Comparison of ENCODE assay signal across 9 cellular contexts in genomic region chr17:46943511-46944393, GRCh38. TPM values are rescaled to one million over a fixed set of nuclear protein-coding genes. Genes with fewer than 3 reads are reported as not detected.
A peak's percentile ranks its signal among the peaks of the same experiment; 100 is the strongest.
DNase-seq lines count a peak whose midpoint lies in the region; ATAC-seq and TF ChIP-seq lines count a peak whose summit lies in the region.
"Had no signal": no experiment of that assay in that cellular context is flagged by ENCODE, and none has a peak within 500 bp of the region (broad histone marks: within the 10 kb centered on the region; RNA-seq: fewer than 3 reads in every experiment).

No MANE protein-coding gene starts in this region.

- BruUV-seq in PC-9 (replicated peaks; lab: Mats Ljungman, UMichigan) = no TSS peak

- H3K4me3 ChIP-seq in PC-9 (no peak overlapping the region), fibroblast of lung (replicated peaks in 1 of 4; ENCODE audit: control extremely low read depth in 1 of 4, insufficient read depth in 1 of 4, low read depth in 3 of 4, low read length in 4 of 4) (no peak overlapping the region)
- H3K4me3 ChIP-seq: upper lobe of left lung had no signal

- H3K79me2 ChIP-seq in PC-9 (ENCODE audit: low read depth) (no peaks in the 10 kb centered on the region), fibroblast of lung (ENCODE audit: control insufficient read depth, insufficient read depth, low read length) (no peaks in the 10 kb centered on the region)

- H3K9ac ChIP-seq in fibroblast of lung (ENCODE audit: insufficient read depth, low read length) = no peak overlapping the region

- no peak overlapping the region for H3K27ac ChIP-seq in PC-9
- H3K27ac ChIP-seq in fibroblast of lung (ENCODE audit: insufficient read depth, low read length) = no peak overlapping the region
- H3K27ac ChIP-seq: upper lobe of left lung had no signal

- H2AFZ ChIP-seq in PC-9 = no peak overlapping the region
- H2AFZ ChIP-seq in fibroblast of lung (ENCODE audit: low read length) = no peak overlapping the region

- peaks cover 28% of the 10 kb centered on the region; the same call in 1 of the 2 replicates for H3F3A ChIP-seq in PC-9 (ENCODE audit: insufficient read depth, low read depth)

- no peaks in the 10 kb centered on the region for H3K9me2 ChIP-seq in PC-9 (ENCODE audit: insufficient read depth)

- intact Hi-C loops in PC-9 (cut with micrococcal nuclease; ENCODE audit: unreplicated experiment) (loop anchor here (5.0 to 10.0 kb wide), 3 partner anchors 159 to 859 kb away; no protein-coding TSS in a partner anchor), posterior vena cava (cut with DNase I) (no loop called here)

- no peaks in the 10 kb centered on the region for H3K9me3 ChIP-seq in PC-9 (ENCODE audit: insufficient read depth, low read depth)
- no peaks in the 10 kb centered on the region for H3K9me3 ChIP-seq in fibroblast of lung (ENCODE audit: control insufficient read depth, insufficient read depth, low read depth, low read length)
- H3K9me3 ChIP-seq: upper lobe of left lung had no signal

- H3K36me3 ChIP-seq in PC-9 (ENCODE audit: low read depth) = peaks cover 10% of the 10 kb centered on the region; the same call in 1 of the 2 replicates
- peaks cover 8% of the 10 kb centered on the region for H3K36me3 ChIP-seq in fibroblast of lung (ENCODE audit: control insufficient read depth, insufficient read depth, low read length)

- POLR2A ChIA-PET in PC-9 (lab: Charles Lee; ENCODE audit: unreplicated experiment) = interaction anchor here (0.6 to 0.8 kb wide), 2 partner anchors 330 to 425 kb away, joined by 3 to 4 read pairs; no protein-coding TSS in a partner anchor

- TF ChIP-seq CTCF in PC-9 (conservative IDR thresholded peaks at IDR 0.05) (no peak), fibroblast of lung (conservative IDR thresholded peaks at IDR 0.05 in 1 of 2, IDR thresholded peaks at IDR 0.05 in 1 of 2; ENCODE audit: low read depth in 1 of 2, low read length in 2 of 2) (no peak)

- no peak for ATAC-seq in HG02970 (IDR thresholded peaks at IDR 0.05; ENCODE audit: low FRiP score, unreplicated experiment)
- ATAC-seq: activated CD8-positive, alpha-beta memory T cell treated with anti-CD3 and anti-CD28 coated beads, Interleukin-2, amount 10 ng/mL, durations not matched to agents 7 days and 5 days had no signal

- H3K4me1 ChIP-seq in PC-9 (replicated peaks; ENCODE audit: insufficient read depth) (peaks cover 28% of the 10 kb centered on the region), fibroblast of lung (ENCODE audit: control insufficient read depth, extremely low read depth, insufficient read depth, low read length) (peaks cover 3% of the 10 kb centered on the region)

- no peaks in the 10 kb centered on the region; the same call in 1 of the 2 replicates for H4K20me1 ChIP-seq in PC-9 (ENCODE audit: insufficient read depth)
- H4K20me1 ChIP-seq in fibroblast of lung (ENCODE audit: control insufficient read depth, extremely low read depth, insufficient read depth, low read length) = no peaks in the 10 kb centered on the region

- CTCF ChIA-PET in PC-9 (lab: Charles Lee) = interaction anchor here (0.6 to 0.9 kb wide), 2 partner anchors 33 to 499 kb away, joined by 4 read pairs; no protein-coding TSS in a partner anchor

- H3K4me2 ChIP-seq in PC-9 = peak overlapping the region; percentile 61
- peak overlapping the region; percentile 17 for H3K4me2 ChIP-seq in fibroblast of lung (ENCODE audit: extremely low read depth, insufficient read depth, low read length)

- DNase-seq in GM04503 (ENCODE audit: low read depth) = peak; percentile 11
- DNase-seq in PC-9 = peak; percentile 43 to 69
- DNase-seq in fibroblast of lung (ENCODE audit: low read depth in 2 of 2) = peak; percentile 17 to 55
- peak; percentile 80 for DNase-seq in posterior vena cava (ENCODE audit: low spot score)
- DNase-seq in NCI-H2107 (lab: John Stamatoyannopoulos, UW) = no peak
- DNase-seq in NCI-H2196 (lab: John Stamatoyannopoulos, UW; ENCODE audit: unreplicated experiment) = no peak
- DNase-seq: activated CD8-positive, alpha-beta memory T cell treated with anti-CD3 and anti-CD28 coated beads, Interleukin-2, amount 10 ng/mL, durations not matched to agents 7 days and 5 days had no signal

- H3K27me3 ChIP-seq in PC-9 (ENCODE audit: insufficient read depth, low read depth) = no peaks in the 10 kb centered on the region
- peaks cover 10% of the 10 kb centered on the region for H3K27me3 ChIP-seq in fibroblast of lung (ENCODE audit: control insufficient read depth, insufficient read depth, low read length)
- H3K27me3 ChIP-seq: upper lobe of left lung had no signal

RNA-seq across cellular contexts. Expression of gene GOSR2, which starts 20.8 kb away (rescaled TPM):
- total RNA-seq in PC-9 (2021) = 31.7 and 34.5 TPM in 2 replicates
- total RNA-seq in fibroblast of lung = 42.1 and 49.5 TPM in 2 replicates
- 59.8 and 72.8 TPM in 2 replicates for polyA plus RNA-seq in fibroblast of lung
- polyA plus RNA-seq in fibroblast of lung (2012) = 44.3 and 46.9 TPM in 2 replicates
- 49.4 and 60.5 TPM in 2 replicates for polyA minus RNA-seq in fibroblast of lung (ENCODE audit: low replicate concordance)
- total RNA-seq in posterior vena cava = 10 to 100 TPM; 52.0 to 56.1 TPM

RNA-seq across cellular contexts. Expression of gene RPRML, which starts 35.3 kb away (rescaled TPM):
- total RNA-seq in PC-9 (2021) = not detected in 2 replicates
- total RNA-seq in fibroblast of lung = not detected in 2 replicates
- not detected in 2 replicates for polyA plus RNA-seq in fibroblast of lung
- not detected in 2 replicates for polyA plus RNA-seq in fibroblast of lung (2012)
- not detected in 2 replicates for polyA minus RNA-seq in fibroblast of lung (ENCODE audit: low replicate concordance)
- total RNA-seq in posterior vena cava = not detected
- total RNA-seq: activated CD8-positive, alpha-beta memory T cell treated with anti-CD3 and anti-CD28 coated beads, Interleukin-2, amount 10 ng/mL, durations not matched to agents 7 days and 5 days had no signal

Comparison
In these comparisons a context has a peak if more than half of its experiments do, and no peak if none do; other contexts are left out.
1. DNase-seq: peak in GM04503 (single experiment), PC-9 (2 of 2), fibroblast of lung (2 of 2) and posterior vena cava (single experiment); none in NCI-H2107 (single experiment) and NCI-H2196 (single experiment).